8 cellular contexts compared by ENCODE assay signal in the genomic region with DNA sequence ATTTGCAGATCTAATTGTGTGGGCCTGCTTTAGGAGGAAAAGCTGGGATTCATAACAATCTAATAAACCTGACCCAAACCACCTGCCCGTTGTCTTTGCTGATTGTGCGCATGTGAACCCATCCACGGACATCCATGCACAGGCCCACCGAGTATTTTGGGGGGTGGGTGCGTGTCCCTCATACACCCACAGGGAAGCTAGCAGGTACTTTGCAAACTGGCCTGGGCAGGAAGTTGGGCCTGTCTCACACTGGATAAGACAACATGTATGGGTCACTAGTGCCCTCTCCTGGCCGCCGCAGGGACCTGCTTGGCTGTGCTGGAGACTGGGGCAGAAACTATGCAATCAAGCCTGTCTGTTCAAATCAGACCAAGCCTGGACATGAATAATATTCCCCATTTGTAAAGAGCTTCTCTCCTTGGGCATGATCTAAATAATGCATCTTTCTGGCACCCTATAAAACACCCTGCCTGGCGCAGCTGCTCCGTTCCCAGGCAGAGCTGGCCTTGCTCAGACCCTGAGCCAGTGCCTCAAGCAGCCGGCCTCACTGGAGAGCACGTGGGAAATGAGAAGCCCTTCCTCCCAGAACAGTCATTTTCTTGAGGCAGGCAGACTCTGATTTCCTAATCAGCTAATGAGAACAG. TPM values are rescaled to one million over a fixed set of nuclear protein-coding genes. Genes with fewer than 3 reads are reported as not detected.
A peak's percentile ranks its signal among the peaks of the same experiment; 100 is the strongest.
DNase-seq lines count a peak whose midpoint lies in the region; ATAC-seq, FAIRE-seq and TF ChIP-seq lines count a peak whose summit lies in the region.

No MANE protein-coding gene starts in this region.

- TF ChIP-seq CTCF in chondrocyte (IDR thresholded peaks at IDR 0.05) = peak; percentile 98
- TF ChIP-seq CTCF in HepG2 (CRISPR knock-in tag; IDR thresholded peaks at IDR 0.05) = peak; percentile 97

- no peaks in the 10 kb centered on the region for H3K9me3 ChIP-seq in HepG2 (ENCODE audit: low read length)

- TF ChIP-seq POLR2A in HepG2 (IDR thresholded peaks at IDR 0.05; ENCODE audit: insufficient read depth in 1 of 2, low read depth in 2 of 2, low read length in 2 of 2) = no peak

- POLR2A ChIA-PET in HepG2 (lab: Yijun Ruan, JAX) = interaction anchor here (1.0 to 1.7 kb wide), 3 partner anchors 42 to 243 kb away, joined by 3 to 7 read pairs (median 4); no protein-coding TSS in a partner anchor

- peaks cover 55% of the 10 kb centered on the region for H3K4me1 ChIP-seq in HepG2 (ENCODE audit: insufficient read depth, low read length)

- H3K36me3 ChIP-seq in HepG2 (replicated peaks in 1 of 2; ENCODE audit: control insufficient read depth in 1 of 2, insufficient read depth in 2 of 2, low read length in 2 of 2) = no peaks in the 10 kb centered on the region

- BruUV-seq in HepG2 (replicated peaks; lab: Mats Ljungman, UMichigan) = no TSS peak

- H3K4me2 ChIP-seq in HepG2 (ENCODE audit: low read depth, low read length) = peak overlapping the region; percentile 99

- in situ Hi-C loops in HepG2 (cut with HindIII; ENCODE audit: extremely low pct_ligation_motif_present, low pct_unique_long_range_greater_than_20kb) = loop anchor here (5.0 to 10.0 kb wide), 2 partner anchors 241 to 323 kb away; no protein-coding TSS in a partner anchor

- peak overlapping the region; percentile 74 for H3K27ac ChIP-seq in HepG2 (ENCODE audit: extremely low read length, insufficient read depth, low read length)

- peaks cover 0 to 28% of the 10 kb centered on the region in 2 experiments; a peak in 3 of 5 replicates for H3K27me3 ChIP-seq in HepG2 (ENCODE audit: control insufficient read depth in 1 of 2, insufficient read depth in 2 of 2, low read length in 2 of 2)

- H3K36me3 Mint-ChIP-seq in chondrocyte (ENCODE audit: low read depth) = peaks cover 4% of the 10 kb centered on the region

- H4K20me1 ChIP-seq in HepG2 (ENCODE audit: insufficient read depth, low read length) = no peaks in the 10 kb centered on the region

- no peak overlapping the region for H3K4me3 Mint-ChIP-seq in chondrocyte (ENCODE audit: unreplicated experiment)

- peak; percentile 94 for TF ChIP-seq RAD21 in HepG2 (CRISPR knock-in tag; IDR thresholded peaks at IDR 0.05)

- H3K9me3 Mint-ChIP-seq in chondrocyte (ENCODE audit: low read depth) = no peaks in the 10 kb centered on the region

- intact Hi-C loops in HepG2 (cut with micrococcal nuclease; ENCODE audit: unreplicated experiment) = loop anchor here (1.0 to 5.0 kb wide), 5 partner anchors 59 to 336 kb away; a partner anchor contains a TSS

- CTCF ChIA-PET in HepG2 (lab: Yijun Ruan, JAX; ENCODE audit: low intra/inter-chr PET ratio, low total read pairs) = interaction anchor here (1.0 to 3.8 kb wide), 3 partner anchors 242 to 334 kb away, joined by 3 to 61 read pairs (median 7); no protein-coding TSS in a partner anchor

- FAIRE-seq in HepG2 (lab: Jason Lieb, UNC) = peak; percentile 93

- H3K4me1 Mint-ChIP-seq in chondrocyte (ENCODE audit: low read depth) = peaks cover 16% of the 10 kb centered on the region

- H2AFZ ChIP-seq in HepG2 (ENCODE audit: low read length) = no peak overlapping the region

- TF ChIP-seq EP300 in HepG2 (IDR thresholded peaks at IDR 0.05; ENCODE audit: low read depth in 2 of 2, low read length in 2 of 2) = no peak
- no peak for TF ChIP-seq EP300 in HepG2 (CRISPR knock-in tag; IDR thresholded peaks at IDR 0.05; ENCODE audit: borderline replicate concordance)

- no peaks in the 10 kb centered on the region for H3K27me3 Mint-ChIP-seq in chondrocyte (ENCODE audit: low read depth)

- WGBS in HepG2 (ENCODE audit: low lambda C conversion rate) = 0% methylated on average over 5 of the region's 11 CpGs

- H3K9ac ChIP-seq in HepG2 (ENCODE audit: insufficient read depth, low read depth, low read length) = peak overlapping the region; percentile 63

- ATAC-seq in GM18870 (IDR thresholded peaks at IDR 0.05; ENCODE audit: unreplicated experiment) = peak; percentile 94
- peak; percentile 73 for ATAC-seq in HG03097 (IDR thresholded peaks at IDR 0.05; ENCODE audit: low FRiP score, unreplicated experiment)
- ATAC-seq in HepG2 = peak; percentile 96

- H3K4me3 ChIP-seq in HepG2 (replicated peaks in 1 of 3; ENCODE audit: insufficient read depth in 1 of 3, low read depth in 2 of 3, low read length in 3 of 3) = peak overlapping the region; percentile 43 to 68 (median 45); a peak in 5 of 6 replicates

- no peaks in the 10 kb centered on the region for H3K79me2 ChIP-seq in HepG2 (ENCODE audit: insufficient read depth, low read length)

- H3K27ac Mint-ChIP-seq in chondrocyte (ENCODE audit: unreplicated experiment) = peak overlapping the region; percentile 89

- DNase-seq in AG20443 (ENCODE audit: low spot score) (peak; percentile 90), NCI-H2196 treated with DMSO at 0.1 percent for 48 hours (lab: John Stamatoyannopoulos, UW; ENCODE audit: unreplicated experiment) (peak; percentile 30), chondrocyte (ENCODE audit: low spot score) (no peak), HepG2 (ENCODE audit: low spot score) (peak; percentile 83)
- DNase-seq in activated CD4-positive, alpha-beta T cell treated with anti-CD3 and anti-CD28 coated beads for 24 hours (ENCODE audit: low read depth in 2 of 2) = peak; percentile 74 to 87
- DNase-seq in stimulated activated CD4-positive, alpha-beta T cell treated with anti-CD3 and anti-CD28 coated beads, Interleukin-2, amount 100 ng/mL, for 48 hours = peak; percentile 83 to 84

TF ChIP-seq in HepG2, 621 proteins besides CTCF, POLR2A, EP300 and RAD21 (continues in another document):
- peak; percentile 69; the same call in 1 of the 2 replicates for TF ChIP-seq ZNF274 (CRISPR knock-in tag; IDR thresholded peaks at IDR 0.05)
- peak; percentile 47; the same call in 1 of the 2 replicates for TF ChIP-seq ZNF232 (CRISPR knock-in tag; IDR thresholded peaks at IDR 0.05; ENCODE audit: borderline replicate concordance)
- TF ChIP-seq, protein P1, sequence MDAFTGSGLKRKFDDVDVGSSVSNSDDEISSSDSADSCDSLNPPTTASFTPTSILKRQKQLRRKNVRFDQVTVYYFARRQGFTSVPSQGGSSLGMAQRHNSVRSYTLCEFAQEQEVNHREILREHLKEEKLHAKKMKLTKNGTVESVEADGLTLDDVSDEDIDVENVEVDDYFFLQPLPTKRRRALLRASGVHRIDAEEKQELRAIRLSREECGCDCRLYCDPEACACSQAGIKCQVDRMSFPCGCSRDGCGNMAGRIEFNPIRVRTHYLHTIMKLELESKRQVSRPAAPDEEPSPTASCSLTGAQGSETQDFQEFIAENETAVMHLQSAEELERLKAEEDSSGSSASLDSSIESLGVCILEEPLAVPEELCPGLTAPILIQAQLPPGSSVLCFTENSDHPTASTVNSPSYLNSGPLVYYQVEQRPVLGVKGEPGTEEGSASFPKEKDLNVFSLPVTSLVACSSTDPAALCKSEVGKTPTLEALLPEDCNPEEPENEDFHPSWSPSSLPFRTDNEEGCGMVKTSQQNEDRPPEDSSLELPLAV (CRISPR knock-in tag; conservative IDR thresholded peaks at IDR 0.05; ENCODE audit: low read depth) = no peak
- TF ChIP-seq SOX6 (IDR thresholded peaks at IDR 0.05) = no peak
- peak; percentile 41; the same call in 1 of the 2 replicates for TF ChIP-seq SOX6 (CRISPR knock-in tag; IDR thresholded peaks at IDR 0.05)
- TF ChIP-seq FOXJ3 (CRISPR knock-in tag; IDR thresholded peaks at IDR 0.05; ENCODE audit: borderline replicate concordance) = 0 out of 2 replicates have a peak, but pooled peaks have one; percentile 2
- TF ChIP-seq SP1 (IDR thresholded peaks at IDR 0.05) = no peak
- TF ChIP-seq SP1 (CRISPR knock-in tag; IDR thresholded peaks at IDR 0.05) = no peak
- peak; percentile 89 for TF ChIP-seq ZFX (CRISPR knock-in tag; IDR thresholded peaks at IDR 0.05; ENCODE audit: low read depth)
- no peak for TF ChIP-seq TMF1 (CRISPR knock-in tag; IDR thresholded peaks at IDR 0.05; ENCODE audit: low read depth)
- TF ChIP-seq, protein P2, sequence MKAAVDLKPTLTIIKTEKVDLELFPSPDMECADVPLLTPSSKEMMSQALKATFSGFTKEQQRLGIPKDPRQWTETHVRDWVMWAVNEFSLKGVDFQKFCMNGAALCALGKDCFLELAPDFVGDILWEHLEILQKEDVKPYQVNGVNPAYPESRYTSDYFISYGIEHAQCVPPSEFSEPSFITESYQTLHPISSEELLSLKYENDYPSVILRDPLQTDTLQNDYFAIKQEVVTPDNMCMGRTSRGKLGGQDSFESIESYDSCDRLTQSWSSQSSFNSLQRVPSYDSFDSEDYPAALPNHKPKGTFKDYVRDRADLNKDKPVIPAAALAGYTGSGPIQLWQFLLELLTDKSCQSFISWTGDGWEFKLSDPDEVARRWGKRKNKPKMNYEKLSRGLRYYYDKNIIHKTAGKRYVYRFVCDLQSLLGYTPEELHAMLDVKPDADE (CRISPR knock-in tag; IDR thresholded peaks at IDR 0.05) = no peak
- no peak for TF ChIP-seq ADNP (CRISPR knock-in tag; IDR thresholded peaks at IDR 0.05)

RNA-seq across cellular contexts. Expression of a gene that starts 15.8 kb away (rescaled TPM):
- total RNA-seq in chondrocyte (0.41 to 6.5 TPM (median 5.7 TPM) in 3 replicates), HepG2 (2016; rRNA removed; fragmentation: Illumina TruSeq; extraction: Trizol) (not detected in 2 replicates)
- total RNA-seq in HepG2 (2016; cell fraction: cytosol; rRNA removed; fragmentation: Illumina TruSeq; extraction: Trizol; ENCODE audit: low read depth) = not detected in 2 replicates
- 0.13 TPM in 1 of 2 replicates, not detected in the other for total RNA-seq in HepG2 (2016; cell fraction: insoluble cytoplasmic fraction; rRNA removed; fragmentation: Illumina TruSeq; extraction: Trizol)
- total RNA-seq in HepG2 (2016; cell fraction: membrane; rRNA removed; fragmentation: Illumina TruSeq; extraction: Trizol) = not detected in 2 replicates
- total RNA-seq in HepG2 (2016; cell fraction: nucleus; rRNA removed; fragmentation: Illumina TruSeq; extraction: Trizol) = not detected in 2 replicates
- not detected in 2 replicates for polyA plus RNA-seq in HepG2 (2011; rRNA removed)
- not detected in 2 replicates for polyA plus RNA-seq in HepG2 (2011; cell fraction: cytosol; rRNA removed)
- polyA plus RNA-seq in HepG2 (2011; cell fraction: nucleus; rRNA removed) = not detected in 2 replicates
- not detected in 2 replicates for polyA plus RNA-seq in HepG2 (2012)
- polyA plus RNA-seq in HepG2 (2016; cell fraction: cytosol; fragmentation: Illumina TruSeq; extraction: Trizol; ENCODE audit: low read depth) = not detected in 2 replicates
- not detected in 2 replicates for polyA plus RNA-seq in HepG2 (2016; cell fraction: insoluble cytoplasmic fraction; fragmentation: Illumina TruSeq; extraction: Trizol; ENCODE audit: low read depth)
- polyA plus RNA-seq in HepG2 (2016; cell fraction: membrane; fragmentation: Illumina TruSeq; extraction: Trizol; ENCODE audit: low read depth) = not detected in 2 replicates
- not detected in 2 replicates for polyA plus RNA-seq in HepG2 (2016; cell fraction: nucleus; fragmentation: Illumina TruSeq; extraction: Trizol; ENCODE audit: insufficient read depth, low read depth)
- 2.3 TPM in 1 of 2 replicates, not detected in the other for polyA minus RNA-seq in HepG2 (2011; rRNA and poly(A)+ RNA removed; ENCODE audit: low replicate concordance)
- polyA minus RNA-seq in HepG2 (2011; cell fraction: cytosol; rRNA and poly(A)+ RNA removed) = not detected in 2 replicates
- polyA minus RNA-seq in HepG2 (2011; cell fraction: nucleus; rRNA and poly(A)+ RNA removed) = not detected in 2 replicates
